ENCODE assay signal across 8 cellular contexts in the genomic region with DNA sequence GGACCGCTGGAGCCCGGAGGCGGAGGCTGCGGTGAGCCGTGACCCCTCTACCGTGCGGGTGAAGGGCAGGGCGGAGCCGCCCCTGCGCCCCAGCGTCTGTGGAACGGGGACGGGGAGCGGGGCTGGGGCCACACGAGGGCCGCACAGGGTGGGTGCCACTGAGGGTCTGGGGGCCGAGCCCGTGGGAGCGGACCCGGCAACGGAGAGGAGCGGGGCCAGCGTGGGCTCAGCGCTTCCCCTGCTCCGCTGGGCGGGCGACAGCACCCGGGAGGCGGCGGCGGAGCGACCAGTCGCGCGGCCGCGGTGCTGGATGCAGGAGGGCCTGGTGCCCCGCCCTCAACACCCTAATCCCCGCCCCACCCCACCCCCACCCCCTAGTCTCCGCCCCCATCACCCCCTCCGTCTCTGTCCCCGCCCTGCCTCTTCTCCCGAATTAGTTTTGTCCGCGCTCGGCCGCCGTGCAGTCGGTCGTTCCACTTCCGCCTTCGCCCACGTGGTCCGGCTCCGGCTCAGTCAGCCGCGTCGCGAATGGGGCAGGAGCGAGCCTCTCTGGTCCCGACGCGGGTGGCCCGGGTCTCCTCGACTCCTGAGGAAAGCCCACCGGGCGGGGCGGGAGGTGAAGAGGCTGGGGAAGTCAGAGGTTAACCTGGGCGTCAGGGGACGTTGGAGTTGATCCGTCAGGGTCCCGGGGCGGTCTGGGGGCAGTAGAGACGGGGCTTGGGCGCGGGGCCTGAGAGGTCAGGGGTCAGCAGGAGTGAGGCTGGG. TPM values are rescaled to one million over a fixed set of nuclear protein-coding genes. Genes with fewer than 3 reads are reported as not detected.
DNase-seq lines count a peak whose midpoint lies in the region; ATAC-seq and TF ChIP-seq lines count a peak whose summit lies in the region.

Gene PUS1 (plus strand): TSS at position 512 of the 765 bp plus-strand sequence. CDS start 447 bp downstream, outside the sequence.

- TF ChIP-seq EP300 in gastroesophageal sphincter (IDR thresholded peaks at IDR 0.05) = no peak

- TF ChIP-seq POLR2A in gastroesophageal sphincter (IDR thresholded peaks at IDR 0.05) = peak; percentile 48 to 83

- 3% methylated on average over 16 of the region's 76 CpGs; no CpG with 5 or more reads in 1 of the 2 donors for WGBS in gastroesophageal sphincter (ENCODE audit: low coverage in 1 of 2), 2 donors

- no peaks in the 10 kb centered on the region for H3K9me3 Mint-ChIP-seq in activated naive CD4-positive, alpha-beta T cell treated with anti-CD3 and anti-CD28 coated beads for 36 hours

- POLR2A ChIA-PET in HEK293T (lab: Yijun Ruan, JAX) = interaction anchor here (0.6 to 0.8 kb wide), 2 partner anchors 21 to 94 kb away, joined by 3 read pairs; partner anchors contain the start of gene EP400

- peaks cover 30% of the 10 kb centered on the region for H3K4me1 Mint-ChIP-seq in activated naive CD4-positive, alpha-beta T cell treated with anti-CD3 and anti-CD28 coated beads for 36 hours (ENCODE audit: low read depth)

- peaks cover 27% of the 10 kb centered on the region for H3K36me3 Mint-ChIP-seq in activated naive CD4-positive, alpha-beta T cell treated with anti-CD3 and anti-CD28 coated beads for 36 hours (ENCODE audit: low read depth)

- no peaks in the 10 kb centered on the region for H3K27me3 Mint-ChIP-seq in activated naive CD4-positive, alpha-beta T cell treated with anti-CD3 and anti-CD28 coated beads for 36 hours (ENCODE audit: low read depth)

- H3K27ac ChIP-seq in gastroesophageal sphincter = peak within 1 kb of the TSS; percentile 80 to 93 (median 91)
- peak within 1 kb of the TSS; percentile 55 for H3K27ac ChIP-seq in substantia nigra (ENCODE audit: low read depth, low read length, poor library complexity, severe bottlenecking)

- TF ChIP-seq CTCF in gastroesophageal sphincter (IDR thresholded peaks at IDR 0.05) = peak in 1 of 4 experiments; percentile 7

- peak; percentile 100 for DNase-seq in GM03348 (ENCODE audit: low spot score)
- DNase-seq in HEK293T (ENCODE audit: extremely low spot score) = peak; percentile 96
- peak; percentile 90 for DNase-seq in MV-4-11 (lab: John Stamatoyannopoulos, UW)
- DNase-seq in SK-N-DZ (ENCODE audit: low spot score) = peak; percentile 96
- DNase-seq in activated naive CD4-positive, alpha-beta T cell treated with anti-CD3 and anti-CD28 coated beads for 36 hours = peak; percentile 95
- DNase-seq in non-pigmented ciliary epithelial cell (ENCODE audit: low read depth) = peak; percentile 55
- DNase-seq in substantia nigra (lab: John Stamatoyannopoulos, UW) = peak; percentile 44 to 94 (median 89)

- H3K4me3 Mint-ChIP-seq in activated naive CD4-positive, alpha-beta T cell treated with anti-CD3 and anti-CD28 coated beads for 36 hours = peak within 1 kb of the TSS; percentile 96

- peak within 1 kb of the TSS; percentile 80 for H3K27ac Mint-ChIP-seq in activated naive CD4-positive, alpha-beta T cell treated with anti-CD3 and anti-CD28 coated beads for 36 hours

- H3K27me3 ChIP-seq in gastroesophageal sphincter = no peaks in the 10 kb centered on the region

- ATAC-seq in gastroesophageal sphincter = peak; percentile 92

- H3K9me3 ChIP-seq in gastroesophageal sphincter = no peaks in the 10 kb centered on the region

- CTCF ChIA-PET in HEK293T (lab: Yijun Ruan, JAX) = no interaction called here
- CTCF ChIA-PET in activated naive CD4-positive, alpha-beta T cell treated with anti-CD3 and anti-CD28 coated beads for 36 hours (lab: Charles Lee) = no interaction called here

- peaks cover 0 to 25% of the 10 kb centered on the region in 2 donors for H3K36me3 ChIP-seq in gastroesophageal sphincter

- intact Hi-C loops in activated naive CD4-positive, alpha-beta T cell treated with anti-CD3 and anti-CD28 coated beads for 36 hours (cut with micrococcal nuclease) = loop anchor here (1.0 kb wide), 4 partner anchors 20 to 218 kb away; partner anchors contain the start of genes EP400 and SFSWAP

- H3K4me1 ChIP-seq in gastroesophageal sphincter = peaks cover 0 to 40% (median 10%) of the 10 kb centered on the region in 3 donors

- peak within 1 kb of the TSS; percentile 52 to 92 for H3K4me3 ChIP-seq in gastroesophageal sphincter

TF ChIP-seq in HEK293T, 16 proteins besides CTCF, POLR2A, EP300 and RAD21:
- peak; percentile 89 for TF ChIP-seq ELF4 (IDR thresholded peaks at IDR 0.05)
- no peak for TF ChIP-seq NFRKB (IDR thresholded peaks at IDR 0.05)
- TF ChIP-seq L3MBTL2 (conservative IDR thresholded peaks at IDR 0.05) = peak; percentile 92

RNA-seq across cellular contexts. Expression of gene PUS1, which starts in this region (rescaled TPM):
- 31.5 and 52.1 TPM in 2 replicates for polyA plus RNA-seq in SK-N-DZ (2014; cell fraction: cytosol; rRNA removed)
- 57.7 and 65.1 TPM in 2 replicates for polyA plus RNA-seq in SK-N-DZ (2014; cell fraction: nucleus; rRNA removed)
- total RNA-seq in activated naive CD4-positive, alpha-beta T cell treated with anti-CD3 and anti-CD28 coated beads for 36 hours = 10 to 100 TPM; 37.7 to 38.8 TPM
- 10 to 100 TPM in 2 of 4 donors, 1 to 10 TPM in 2; 7.2 to 28.2 (median 13.1) TPM for total RNA-seq in gastroesophageal sphincter

Comparison
In these comparisons a context has a peak if more than half of its experiments do, and no peak if none do; other contexts are left out.
1. Peak in every context shown above with its lines: DNase-seq, ATAC-seq, H3K4me3 ChIP-seq and H3K27ac ChIP-seq.